8 cellular contexts compared by ENCODE assay signal in the genomic region with DNA sequence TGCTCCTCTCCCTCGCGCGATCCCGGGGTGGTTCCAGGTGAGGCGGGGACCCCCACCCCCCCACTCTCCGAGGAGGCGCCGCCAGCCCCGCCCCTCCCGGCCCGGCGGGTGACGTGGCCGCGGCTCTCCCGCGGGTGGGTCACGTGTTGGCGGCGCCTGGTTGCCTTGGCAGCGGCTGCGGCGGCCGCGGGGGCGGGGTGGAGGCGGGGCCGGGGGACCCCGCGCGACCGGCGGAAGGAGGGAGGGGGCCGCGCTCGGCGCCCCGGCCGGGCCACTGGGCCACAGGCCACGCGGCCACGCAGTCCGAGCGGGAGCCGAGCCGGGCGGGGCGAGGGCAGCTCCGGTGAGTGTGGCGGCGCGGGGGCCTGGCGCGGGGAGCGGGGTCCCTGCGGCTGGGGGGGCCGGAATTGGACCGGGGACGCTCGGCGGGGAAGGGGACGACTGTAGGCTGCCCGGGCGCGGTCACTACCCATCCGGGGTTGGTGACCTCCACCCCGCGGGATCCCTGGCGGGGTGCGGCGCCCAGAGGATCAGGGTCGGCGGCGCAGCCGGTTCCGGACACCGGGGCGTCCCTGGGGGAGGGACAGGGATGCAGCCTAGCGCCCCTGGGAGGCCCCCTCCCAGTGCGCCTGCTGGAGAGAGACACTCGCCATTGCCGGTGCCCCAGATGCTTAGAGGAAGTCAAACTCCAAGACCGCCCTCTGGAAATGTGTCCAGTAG. TPM values are rescaled to one million over a fixed set of nuclear protein-coding genes. Genes with fewer than 3 reads are reported as not detected.
A peak's percentile ranks its signal among the peaks of the same experiment; 100 is the strongest.
DNase-seq lines count a peak whose midpoint lies in the region; ATAC-seq and TF ChIP-seq lines count a peak whose summit lies in the region.

A gene (plus strand): TSS at position 257 of the 720 bp plus-strand sequence. CDS start 5,382 bp downstream, outside the sequence.

- H3K36me3 ChIP-seq in HCT116 (ENCODE audit: control insufficient read depth in 1 of 2, insufficient read depth in 2 of 2, low read length in 2 of 2) = no peaks in the 10 kb centered on the region; a peak in 1 of 4 replicates
- H3K36me3 ChIP-seq in breast epithelium = no peaks in the 10 kb centered on the region
- H3K36me3 ChIP-seq in smooth muscle cell (ENCODE audit: low read depth) = no peaks in the 10 kb centered on the region

- peak within 1 kb of the TSS; percentile 52; the same call in 1 of the 2 replicates for H3K27ac ChIP-seq in HCT116 (ENCODE audit: low read depth, low read length)
- peak within 1 kb of the TSS; percentile 84 to 86 for H3K27ac ChIP-seq in breast epithelium
- H3K27ac ChIP-seq in smooth muscle cell (ENCODE audit: low read depth) = peak within 1 kb of the TSS; percentile 95

- peaks cover 0 to 3% (median 0%) of the 10 kb centered on the region in 3 donors for H3K36me3 Mint-ChIP-seq in immature natural killer cell

- H3K4me3 ChIP-seq in HCT116 (replicated peaks in 1 of 2; ENCODE audit: low read depth in 1 of 2, low read length in 2 of 2) = peak within 1 kb of the TSS; percentile 55 to 70
- peak within 1 kb of the TSS; percentile 79 for H3K4me3 ChIP-seq in WI38 (ENCODE audit: low read depth, low read length)
- H3K4me3 ChIP-seq in breast epithelium = peak within 1 kb of the TSS; percentile 83 to 98 (median 86)
- peak within 1 kb of the TSS; percentile 70 for H3K4me3 ChIP-seq in smooth muscle cell

- no peaks in the 10 kb centered on the region for H3K9me2 ChIP-seq in HCT116 (ENCODE audit: insufficient read depth)

- H2AFZ ChIP-seq in HCT116 (ENCODE audit: low read depth, low read length, poor library complexity, severe bottlenecking) = no peak within 1 kb of the TSS
- H2AFZ ChIP-seq in smooth muscle cell (ENCODE audit: low read depth) = peak within 1 kb of the TSS; percentile 37

- H3K9ac ChIP-seq in HCT116 (ENCODE audit: low read length) = peak within 1 kb of the TSS; percentile 73
- H3K9ac ChIP-seq in smooth muscle cell (ENCODE audit: low read depth) = peak within 1 kb of the TSS; percentile 96

- H3K4me1 Mint-ChIP-seq in immature natural killer cell = peaks cover 54% of the 10 kb centered on the region in 2 donors

- POLR2A ChIA-PET in HCT116 (lab: Charles Lee) = no interaction called here

- H3K27me3 ChIP-seq in HCT116 (ENCODE audit: insufficient read depth, low read length) (no peaks in the 10 kb centered on the region), breast epithelium (no peaks in the 10 kb centered on the region), smooth muscle cell (ENCODE audit: low read depth) (no peaks in the 10 kb centered on the region)

- H3K4me1 ChIP-seq in HCT116 (ENCODE audit: control insufficient read depth in 1 of 2, insufficient read depth in 2 of 2, low read length in 2 of 2) = peaks cover 17 to 43% of the 10 kb centered on the region in 2 experiments
- H3K4me1 ChIP-seq in breast epithelium = no peaks in the 10 kb centered on the region
- H3K4me1 ChIP-seq in smooth muscle cell (ENCODE audit: low read depth) = peaks cover 11% of the 10 kb centered on the region

- H3K4me3 Mint-ChIP-seq in immature natural killer cell = peak within 1 kb of the TSS; percentile 83 to 93 (median 88)

- H4K20me1 ChIP-seq in HCT116 (ENCODE audit: insufficient read depth) = no peaks in the 10 kb centered on the region
- H4K20me1 ChIP-seq in smooth muscle cell (ENCODE audit: low read depth) = no peaks in the 10 kb centered on the region

- H3K9me3 ChIP-seq in HCT116 (ENCODE audit: control insufficient read depth in 1 of 2, insufficient read depth in 1 of 2, low read depth in 1 of 2, low read length in 2 of 2) (no peaks in the 10 kb centered on the region), breast epithelium (no peaks in the 10 kb centered on the region), smooth muscle cell (replicated peaks; ENCODE audit: low read depth) (no peaks in the 10 kb centered on the region)

- CTCF ChIA-PET in HCT116 (lab: Charles Lee) = interaction anchor here (0.7 kb wide), 1 partner anchor 398 kb away, joined by 3 read pairs; no protein-coding TSS in a partner anchor

- TF ChIP-seq RAD21 in HCT116 (IDR thresholded peaks at IDR 0.05; ENCODE audit: low read depth) = no peak

- DNase-seq in GM10266 (ENCODE audit: extremely low spot score) (peak; percentile 93), HCT116 (ENCODE audit: low read depth, low spot score) (no peak), NCI-H1105 (lab: John Stamatoyannopoulos, UW) (peak; percentile 66), breast epithelium (ENCODE audit: low spot score in 2 of 2) (peak; percentile 58 to 65), immature natural killer cell (peak; percentile 83 to 86 (median 85)), smooth muscle cell (lab: John Stamatoyannopoulos, UW; ENCODE audit: unreplicated experiment) (peak; percentile 58)

- TF ChIP-seq POLR2A in HCT116 (IDR thresholded peaks at IDR 0.05; ENCODE audit: borderline replicate concordance, extremely low read depth, insufficient read depth, insufficient read length) = no peak
- no peak for TF ChIP-seq POLR2A in breast epithelium (IDR thresholded peaks at IDR 0.05)

- H3K27me3 Mint-ChIP-seq in immature natural killer cell (ENCODE audit: low read depth in 3 of 3) = peaks cover 19 to 26% (median 21%) of the 10 kb centered on the region in 3 donors

- H3K79me2 ChIP-seq in HCT116 (ENCODE audit: insufficient read depth, low read length) (no peaks in the 10 kb centered on the region; the same call in 1 of the 2 replicates), smooth muscle cell (ENCODE audit: low read depth) (peaks cover 19% of the 10 kb centered on the region)

- no TSS peak for BruUV-seq in HCT116 (replicated peaks; lab: Mats Ljungman, UMichigan)

- TF ChIP-seq CTCF in GM10266 (IDR thresholded peaks at IDR 0.05; ENCODE audit: control insufficient read depth, insufficient read depth, low read depth, missing control alignments) (no peak), HCT116 (IDR thresholded peaks at IDR 0.05 in 2 of 3, conservative IDR thresholded peaks at IDR 0.05 in 1 of 3; ENCODE audit: borderline replicate concordance in 1 of 3, insufficient read depth in 1 of 3, low read depth in 2 of 3, low read length in 2 of 3) (no peak), WI38 (IDR thresholded peaks at IDR 0.05; ENCODE audit: low read depth, low read length) (no peak), breast epithelium (IDR thresholded peaks at IDR 0.05) (no peak), smooth muscle cell (IDR thresholded peaks at IDR 0.05; ENCODE audit: borderline replicate concordance, insufficient read depth, poor library complexity, severe bottlenecking) (no peak)

- peak; percentile 78 for ATAC-seq in HCT116
- ATAC-seq in HG03378 (IDR thresholded peaks at IDR 0.05; ENCODE audit: unreplicated experiment) = no peak

- RAD21 ChIA-PET in HCT116 (lab: Charles Lee; ENCODE audit: low non-redundant PET in 1 of 2, low total read pairs in 2 of 2, uncharacterized antibody in 2 of 2, unreplicated experiment in 2 of 2) = no interaction called here

- H3K4me2 ChIP-seq in HCT116 (ENCODE audit: low read length) = peak within 1 kb of the TSS; percentile 92
- H3K4me2 ChIP-seq in smooth muscle cell = peak within 1 kb of the TSS; percentile 98

- peaks cover 25% of the 10 kb centered on the region for H3F3A ChIP-seq in smooth muscle cell (ENCODE audit: low read depth)

- under 1% methylated on average over 23 of the region's 83 CpGs for WGBS in smooth muscle cell (ENCODE audit: low lambda C conversion rate)

- no peaks in the 10 kb centered on the region for H3K9me3 Mint-ChIP-seq in immature natural killer cell

- intact Hi-C loops in HCT116 (cut with micrococcal nuclease) (no loop called here), breast epithelium (cut with DNase I; ENCODE audit: low total_unique reads) (no loop called here)

- peak within 1 kb of the TSS; percentile 90 to 99 (median 96) for H3K27ac Mint-ChIP-seq in immature natural killer cell

TF ChIP-seq in HCT116, 20 proteins besides CTCF, POLR2A, EP300 and RAD21:
- TF ChIP-seq EGR1 (IDR thresholded peaks at IDR 0.05; ENCODE audit: low read depth) (peak; percentile 51; the same call in 1 of the 2 replicates), POLR2AphosphoS5 (IDR thresholded peaks at IDR 0.05; ENCODE audit: low read depth, low read length) (no peak), ZFX (IDR thresholded peaks at IDR 0.05) (0 out of 2 replicates have a peak, but pooled peaks have one; percentile 31), JUND (IDR thresholded peaks at IDR 0.05) (no peak)
- TF ChIP-seq, protein P1, sequence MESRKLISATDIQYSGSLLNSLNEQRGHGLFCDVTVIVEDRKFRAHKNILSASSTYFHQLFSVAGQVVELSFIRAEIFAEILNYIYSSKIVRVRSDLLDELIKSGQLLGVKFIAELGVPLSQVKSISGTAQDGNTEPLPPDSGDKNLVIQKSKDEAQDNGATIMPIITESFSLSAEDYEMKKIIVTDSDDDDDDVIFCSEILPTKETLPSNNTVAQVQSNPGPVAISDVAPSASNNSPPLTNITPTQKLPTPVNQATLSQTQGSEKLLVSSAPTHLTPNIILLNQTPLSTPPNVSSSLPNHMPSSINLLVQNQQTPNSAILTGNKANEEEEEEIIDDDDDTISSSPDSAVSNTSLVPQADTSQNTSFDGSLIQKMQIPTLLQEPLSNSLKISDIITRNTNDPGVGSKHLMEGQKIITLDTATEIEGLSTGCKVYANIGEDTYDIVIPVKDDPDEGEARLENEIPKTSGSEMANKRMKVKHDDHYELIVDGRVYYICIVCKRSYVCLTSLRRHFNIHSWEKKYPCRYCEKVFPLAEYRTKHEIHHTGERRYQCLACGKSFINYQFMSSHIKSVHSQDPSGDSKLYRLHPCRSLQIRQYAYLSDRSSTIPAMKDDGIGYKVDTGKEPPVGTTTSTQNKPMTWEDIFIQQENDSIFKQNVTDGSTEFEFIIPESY (IDR thresholded peaks at IDR 0.05; ENCODE audit: extremely low read depth, insufficient replicate concordance, low read length) = no peak

RNA-seq across cellular contexts. Expression of the gene that starts here (rescaled TPM):
- 13.2 TPM for total RNA-seq in HCT116 (2021; ENCODE audit: unreplicated experiment)
- polyA plus RNA-seq in HCT116 (2012) = 10.3 and 14.2 TPM in 2 replicates
- 10 to 100 TPM in 2 of 3 donors, 1 to 10 TPM in 1; 8.3 to 24.9 (median 18.1) TPM for total RNA-seq in breast epithelium
- 100 to 1,000 TPM in 1 of 3 donors, 10 to 100 TPM in 2; 73.5 to 125 (median 80.6) TPM for polyA plus RNA-seq in immature natural killer cell
- total RNA-seq in smooth muscle cell = 43.0 and 47.1 TPM in 2 replicates
- 66.1 and 69.8 TPM in 2 replicates for polyA plus RNA-seq in smooth muscle cell
